15 cellular contexts compared by ENCODE assay signal in the genomic region with DNA sequence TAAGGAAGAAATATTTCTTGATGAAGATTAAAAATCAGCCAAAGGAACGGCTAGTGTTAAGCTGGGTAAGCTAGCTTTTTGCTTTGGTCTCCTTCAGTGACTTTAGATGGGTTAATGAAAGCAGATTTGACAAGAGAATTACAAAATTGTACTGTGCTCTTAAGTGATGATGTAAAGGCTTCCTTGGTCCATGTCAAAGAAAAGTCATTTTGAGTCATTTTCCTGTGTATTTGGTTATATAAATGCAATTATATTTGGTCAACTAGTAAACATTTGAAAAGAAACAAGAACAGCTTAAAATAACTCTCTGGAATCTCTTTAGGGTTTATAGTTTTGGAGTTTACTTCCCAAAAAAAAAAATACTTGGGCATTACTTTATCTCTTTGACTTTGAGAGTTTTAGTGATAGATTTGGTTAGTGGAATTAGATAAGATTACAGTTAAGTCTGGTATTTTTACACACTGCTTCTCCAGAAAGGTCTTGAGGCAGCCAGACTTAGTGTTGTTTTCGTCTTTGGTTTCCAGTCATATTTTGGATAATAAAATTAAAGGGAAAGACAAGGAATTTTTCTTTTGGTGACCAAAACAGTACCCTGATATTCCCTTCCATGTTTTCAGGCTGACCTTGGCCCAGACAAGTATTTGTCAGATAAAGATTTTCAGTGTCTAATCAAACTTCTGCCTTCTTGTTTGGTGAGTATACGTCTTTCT. TPM values are rescaled to one million over a fixed set of nuclear protein-coding genes. Genes with fewer than 3 reads are reported as not detected.
DNase-seq lines count a peak whose midpoint lies in the region; ATAC-seq, FAIRE-seq and TF ChIP-seq lines count a peak whose summit lies in the region.
"Had no signal": no experiment of that assay in that cellular context is flagged by ENCODE, and none has a peak within 500 bp of the region (broad histone marks: within the 10 kb centered on the region; RNA-seq: fewer than 3 reads in every experiment).

No MANE protein-coding gene starts in this region.

- no peaks in the 10 kb centered on the region for H3K27me3 Mint-ChIP-seq in activated T-cell treated with anti-CD3 and anti-CD28 coated beads, Interleukin-2, amount 50 U/mL, for 72 hours (ENCODE audit: low read depth)
- H3K27me3 Mint-ChIP-seq: activated CD4-positive, alpha-beta memory T cell treated with anti-CD3 and anti-CD28 coated beads for 36 hours had no signal

- no peaks in the 10 kb centered on the region for H4K20me1 ChIP-seq in osteoblast (ENCODE audit: insufficient read depth, low read length)

- POLR2A ChIA-PET in Panc1 (lab: Charles Lee) = interaction anchor here (0.6 kb wide), 1 partner anchor 41 kb away, joined by 3 read pairs; no protein-coding TSS in a partner anchor

- no peak for DNase-seq in Panc1 (ENCODE audit: low read depth, low spot score)
- DNase-seq in osteoblast (ENCODE audit: insufficient read length, low spot score, missing footprints) = no peak
- no peak for DNase-seq in activated T-cell treated with anti-CD3 and anti-CD28 coated beads, Interleukin-2, amount 50 U/mL, for 72 hours
- no peak for DNase-seq in sciatic nerve (ENCODE audit: low spot score)
- DNase-seq in NCI-H1092 (lab: John Stamatoyannopoulos, UW) = no peak
- no peak for DNase-seq in stimulated activated CD4-positive, alpha-beta T cell treated with anti-CD3 and anti-CD28 coated beads, Interleukin-15, amount 100 ng/mL, for 24 hours
- DNase-seq: activated CD4-positive, alpha-beta memory T cell treated with anti-CD3 and anti-CD28 coated beads for 36 hours; EL; NCI-H1930; stimulated activated naive CD4-positive, alpha-beta T cell treated with Interleukin-2 at 50 U/mL for 16 hours; T-helper 1 cell had no signal

- H3K36me3 Mint-ChIP-seq in activated T-cell treated with anti-CD3 and anti-CD28 coated beads, Interleukin-2, amount 50 U/mL, for 72 hours (ENCODE audit: insufficient read depth in 2 of 2) = peaks cover 10 to 15% of the 10 kb centered on the region in 2 donors

- intact Hi-C loops in Panc1 (cut with micrococcal nuclease; ENCODE audit: unreplicated experiment) = no loop called here
- intact Hi-C loops in sciatic nerve (cut with DNase I) = no loop called here

- H3K79me2 ChIP-seq in ACC112 (ENCODE audit: control insufficient read depth, insufficient read depth, low read length, unreplicated experiment) (no peaks in the 10 kb centered on the region), osteoblast (ENCODE audit: insufficient read depth, low read length) (peaks cover 6% of the 10 kb centered on the region)

- H3K27me3 ChIP-seq in ACC112 (ENCODE audit: insufficient read depth, low read length) = no peaks in the 10 kb centered on the region
- no peaks in the 10 kb centered on the region for H3K27me3 ChIP-seq in Panc1 (ENCODE audit: control insufficient read depth, insufficient read depth, low read length)
- no peaks in the 10 kb centered on the region for H3K27me3 ChIP-seq in osteoblast (ENCODE audit: insufficient read depth, low read length)

- no peaks in the 10 kb centered on the region for H3K4me1 Mint-ChIP-seq in activated T-cell treated with anti-CD3 and anti-CD28 coated beads, Interleukin-2, amount 50 U/mL, for 72 hours (ENCODE audit: low read depth)

- TF ChIP-seq CTCF in Panc1 (IDR thresholded peaks at IDR 0.05) (no peak), osteoblast (IDR thresholded peaks at IDR 0.05; ENCODE audit: extremely low read depth, low read depth, low read length) (no peak)

- H3K4me1 ChIP-seq in ACC112 (ENCODE audit: control insufficient read depth, insufficient read depth, low read length, unreplicated experiment) = peaks cover 47% of the 10 kb centered on the region
- H3K4me1 ChIP-seq in Panc1 (ENCODE audit: control insufficient read depth, insufficient read depth, low read length) = peaks cover 8% of the 10 kb centered on the region; the same call in 1 of the 2 replicates
- H3K4me1 ChIP-seq in osteoblast (ENCODE audit: insufficient read depth, low read length) = peaks cover 40% of the 10 kb centered on the region

- no peaks in the 10 kb centered on the region for H3K9me3 ChIP-seq in Panc1 (ENCODE audit: control insufficient read depth, insufficient read depth, low read depth, low read length)
- H3K9me3 ChIP-seq in osteoblast (ENCODE audit: low read depth, low read length) = no peaks in the 10 kb centered on the region

- ATAC-seq in Panc1 (no peak), sciatic nerve (no peak)
- no peak for ATAC-seq in activated T-cell treated with anti-CD3 and anti-CD28 coated beads, Interleukin-2, amount 50 U/mL, for 72 hours (replicated peaks in 1 of 2)

- H3K27ac ChIP-seq in ACC112 (ENCODE audit: low read depth, low read length) = peak overlapping the region; percentile 53
- 0 out of 2 replicates have a peak overlapping the region, but pooled peaks have one; percentile 7 for H3K27ac ChIP-seq in Panc1 (ENCODE audit: low read length)
- H3K27ac ChIP-seq in osteoblast (ENCODE audit: low read depth, low read length) = peak overlapping the region; percentile 3
- H3K27ac ChIP-seq: VCaP had no signal

- H3K36me3 ChIP-seq in ACC112 (ENCODE audit: insufficient read depth, low read length) (peaks cover 24% of the 10 kb centered on the region), Panc1 (ENCODE audit: control insufficient read depth, insufficient read depth, low read length) (no peaks in the 10 kb centered on the region; the same call in 1 of the 2 replicates), osteoblast (ENCODE audit: insufficient read depth, low read length) (peaks cover 23% of the 10 kb centered on the region)

- no peak overlapping the region for H3K4me2 ChIP-seq in osteoblast (ENCODE audit: insufficient read depth, low read length)

- H3K9me3 Mint-ChIP-seq in activated T-cell treated with anti-CD3 and anti-CD28 coated beads, Interleukin-2, amount 50 U/mL, for 72 hours = no peaks in the 10 kb centered on the region
- H3K9me3 Mint-ChIP-seq: activated CD4-positive, alpha-beta memory T cell treated with anti-CD3 and anti-CD28 coated beads for 36 hours; neural crest cell had no signal

- FAIRE-seq in endometrium (lab: Jason Lieb, UNC) = peak; percentile 88

- no peak overlapping the region for H3K27ac Mint-ChIP-seq in activated T-cell treated with anti-CD3 and anti-CD28 coated beads, Interleukin-2, amount 50 U/mL, for 72 hours
- H3K27ac Mint-ChIP-seq: activated CD4-positive, alpha-beta memory T cell treated with anti-CD3 and anti-CD28 coated beads for 36 hours had no signal

- BruUV-seq in Panc1 (replicated peaks; lab: Mats Ljungman, UMichigan) = no TSS peak

- H2AFZ ChIP-seq in ACC112 (ENCODE audit: low read length, unreplicated experiment) (no peak overlapping the region), osteoblast (ENCODE audit: low read length) (no peak overlapping the region)

- H3K4me3 Mint-ChIP-seq in activated T-cell treated with anti-CD3 and anti-CD28 coated beads, Interleukin-2, amount 50 U/mL, for 72 hours = no peak overlapping the region
- H3K4me3 Mint-ChIP-seq: activated CD4-positive, alpha-beta memory T cell treated with anti-CD3 and anti-CD28 coated beads for 36 hours; neural crest cell had no signal

- no peak overlapping the region for H3K4me3 ChIP-seq in ACC112 (ENCODE audit: low read depth, low read length)
- no peak overlapping the region for H3K4me3 ChIP-seq in Panc1 (ENCODE audit: low read depth in 2 of 2, low read length in 2 of 2)
- no peak overlapping the region for H3K4me3 ChIP-seq in osteoblast (ENCODE audit: insufficient read depth, low read length)

- CTCF ChIA-PET in Panc1 (lab: Charles Lee) = no interaction called here

- in situ Hi-C loops in Panc1 (cut with HindIII; ENCODE audit: low pct_unique_long_range_greater_than_20kb, low sequenced_read_pairs) = no loop called here

RNA-seq across cellular contexts. Expression of a gene that starts 42.3 kb away (rescaled TPM):
- total RNA-seq in Panc1 (2021; ENCODE audit: unreplicated experiment) (66.6 TPM), osteoblast (68.4 and 78.2 TPM in 2 replicates), sciatic nerve (55.9 TPM)
- 67.2 TPM for polyA plus RNA-seq in Panc1 (2012; ENCODE audit: insufficient read length)
- total RNA-seq in activated T-cell treated with anti-CD3 and anti-CD28 coated beads, Interleukin-2, amount 50 U/mL, for 72 hours = 10 to 100 TPM; 36.9 to 40.5 TPM

RNA-seq across cellular contexts. Expression of a gene that starts 58.6 kb away (rescaled TPM):
- total RNA-seq in Panc1 (2021; ENCODE audit: unreplicated experiment) (14.2 TPM), osteoblast (77.4 and 87.8 TPM in 2 replicates), sciatic nerve (34.1 TPM)
- 11.6 TPM for polyA plus RNA-seq in Panc1 (2012; ENCODE audit: insufficient read length)
- total RNA-seq in activated T-cell treated with anti-CD3 and anti-CD28 coated beads, Interleukin-2, amount 50 U/mL, for 72 hours = 10 to 100 TPM; 76.1 to 79.0 TPM

Comparison
In these comparisons a context has a peak if more than half of its experiments do, and no peak if none do; other contexts are left out.
1. H3K27ac ChIP-seq: peak in every context shown above with its lines; median percentile 53 in ACC112; 7 in Panc1; 3 in osteoblast.